15 cellular contexts compared by ENCODE assay signal in the genomic region with DNA sequence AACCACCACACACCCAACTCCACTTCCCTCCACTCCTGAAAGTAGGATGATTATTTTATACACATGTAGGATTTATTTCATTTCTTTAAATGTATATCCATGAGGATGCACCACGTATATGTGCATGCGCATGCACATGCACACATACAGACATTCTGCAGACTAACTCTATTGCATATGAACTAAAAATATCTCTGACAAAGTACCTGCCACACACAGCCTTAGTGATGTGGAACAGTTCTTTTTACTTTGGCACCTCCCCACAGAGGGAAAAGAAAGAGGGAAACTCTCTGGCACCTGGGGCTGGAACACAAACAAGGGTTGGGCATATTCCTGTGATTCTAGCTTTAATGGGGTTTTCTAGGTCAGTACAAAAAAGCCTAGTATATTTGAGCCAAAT.
"Had no signal": no experiment of that assay in that cellular context is flagged by ENCODE, and none has a peak within 500 bp of the region (broad histone marks: within the 10 kb centered on the region; RNA-seq: fewer than 3 reads in every experiment).

No MANE protein-coding gene starts in this region.

- H3K4me3 ChIP-seq: coronary artery had no signal

- H3K27ac ChIP-seq: coronary artery, neutrophil had no signal

- H3K27me3 Mint-ChIP-seq: activated B cell treated with CpG ODN at 0.5 μM for 24 hours; activated CD8-positive, alpha-beta T cell treated with anti-CD3 and anti-CD28 coated beads for 36 hours; naive B cell; T-helper 17 cell had no signal

- H3K4me1 Mint-ChIP-seq: immature natural killer cell, T-helper 17 cell had no signal

- H3K4me3 Mint-ChIP-seq: activated B cell treated with CpG ODN at 0.5 μM for 24 hours; activated CD8-positive, alpha-beta T cell treated with anti-CD3 and anti-CD28 coated beads for 36 hours; immature natural killer cell; T-helper 17 cell had no signal

- DNase-seq: activated B cell treated with CpG ODN at 0.5 μM for 24 hours; activated CD4-positive, alpha-beta T cell treated with anti-CD3 and anti-CD28 coated beads for 48 hours; activated CD8-positive, alpha-beta T cell treated with anti-CD3 and anti-CD28 coated beads for 36 hours; activated effector memory CD4-positive, alpha-beta T cell treated with anti-CD3 and anti-CD28 coated beads, Interleukin-2, amount 50 U/mL, for 16 hours; activated T-cell treated with anti-CD3 and anti-CD28 coated beads, Interleukin-2, amount 50 U/mL, for 48 hours; central memory CD4-positive, alpha-beta T cell; foreskin melanocyte; immature natural killer cell; naive B cell; retina; stimulated activated naive CD8-positive, alpha-beta T cell treated with anti-CD3 and anti-CD28 coated beads, Interleukin-15, Interleukin-2, amounts not matched to agents 100 U/mL and 50 U/mL, for 24 hours; T-helper 17 cell had no signal

- H3K9me3 Mint-ChIP-seq: activated B cell treated with CpG ODN at 0.5 μM for 24 hours; activated CD8-positive, alpha-beta T cell treated with anti-CD3 and anti-CD28 coated beads for 36 hours; activated naive CD4-positive, alpha-beta T cell treated with anti-CD3 and anti-CD28 coated beads, Interleukin-2, amount 50 U/mL, for 72 hours; immature natural killer cell; naive B cell had no signal

- H3K27ac Mint-ChIP-seq: activated B cell treated with CpG ODN at 0.5 μM for 24 hours; activated CD8-positive, alpha-beta T cell treated with anti-CD3 and anti-CD28 coated beads for 36 hours; activated naive CD4-positive, alpha-beta T cell treated with anti-CD3 and anti-CD28 coated beads, Interleukin-2, amount 50 U/mL, for 72 hours; T-helper 17 cell had no signal

- H3K36me3 Mint-ChIP-seq: activated naive CD4-positive, alpha-beta T cell treated with anti-CD3 and anti-CD28 coated beads, Interleukin-2, amount 50 U/mL, for 72 hours had no signal

- ATAC-seq: activated CD8-positive, alpha-beta T cell treated with anti-CD3 and anti-CD28 coated beads for 36 hours; activated naive CD4-positive, alpha-beta T cell treated with anti-CD3 and anti-CD28 coated beads, Interleukin-2, amount 50 U/mL, for 72 hours; stimulated activated naive CD8-positive, alpha-beta T cell treated with anti-CD3 and anti-CD28 coated beads, Interleukin-15, Interleukin-2, amounts not matched to agents 100 U/mL and 50 U/mL, for 24 hours; T-helper 17 cell had no signal

- H3K27me3 ChIP-seq: neutrophil had no signal

- H3K9me3 ChIP-seq: neutrophil had no signal
